7 cellular contexts compared by ENCODE assay signal in the genomic region with DNA sequence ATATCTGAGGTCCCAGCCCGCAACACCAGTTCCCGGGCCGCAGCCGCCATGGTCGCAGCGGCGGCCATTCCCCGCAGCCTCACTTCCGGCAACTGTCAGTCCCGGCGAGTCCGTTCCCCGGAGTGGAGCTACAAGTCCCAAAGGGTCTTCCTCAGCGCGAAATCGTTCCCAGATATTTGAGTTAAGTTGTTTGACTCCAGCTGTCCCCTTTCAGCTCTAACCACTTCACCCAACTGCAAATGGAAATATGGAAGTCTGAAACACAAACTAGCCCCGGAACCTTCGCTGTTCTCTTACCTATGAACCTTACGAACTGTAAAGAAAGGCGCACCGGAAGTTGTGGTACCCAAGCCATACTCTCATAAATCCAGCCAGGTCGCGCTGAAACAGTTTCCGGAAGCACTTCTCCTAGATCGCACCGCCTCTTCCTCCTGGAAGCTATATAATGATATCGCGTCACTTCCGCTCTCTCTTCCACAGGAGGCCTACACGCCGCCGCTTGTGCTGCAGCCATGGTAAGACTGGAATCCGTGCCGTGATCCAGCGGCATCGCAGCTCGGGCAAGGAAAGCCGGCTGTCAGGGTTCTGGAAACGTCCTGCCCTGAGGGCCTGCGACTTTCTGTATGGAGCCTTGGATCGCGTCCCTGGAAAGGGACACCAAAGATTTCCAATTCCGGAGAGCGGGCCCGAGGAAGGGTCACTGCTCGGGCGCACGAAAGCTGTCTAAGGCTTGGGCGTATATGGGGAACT.
A peak's percentile ranks its signal among the peaks of the same experiment; 100 is the strongest.
DNase-seq lines count a peak whose midpoint lies in the region; ATAC-seq and TF ChIP-seq lines count a peak whose summit lies in the region.

Gene RPS18 (plus strand): TSS at position 468 of the 750 bp plus-strand sequence. CDS start 45 bp downstream, at position 513.
Gene VPS52 (minus strand): TSS at position 269 of the 750 bp plus-strand sequence. CDS start 201 bp downstream, at position 68.

- no peak for TF ChIP-seq CTCF in retinal pigment epithelial cell (conservative IDR thresholded peaks at IDR 0.05; ENCODE audit: low read depth, low read length)

- H3K4me3 ChIP-seq in retinal pigment epithelial cell (ENCODE audit: low read length), result peak within 1 kb of the TSS; percentile 85

- peak; percentile 98 to 99 for DNase-seq in NCI-H2081 (lab: John Stamatoyannopoulos, UW)
- DNase-seq in T1000 (lab: John Stamatoyannopoulos, UW), result peak; percentile 93
- DNase-seq in astrocyte of the hippocampus (ENCODE audit: low read depth, low spot score), result peak; percentile 99
- peak; percentile 91 to 99 for DNase-seq in hippocampal formation (lab: John Stamatoyannopoulos, UW)
- peak; percentile 97 for DNase-seq in retinal pigment epithelial cell (ENCODE audit: low read depth)

- peak; percentile 52 for ATAC-seq in GM18508 (IDR thresholded peaks at IDR 0.05; ENCODE audit: insufficient read depth, unreplicated experiment)
- peak; percentile 68 for ATAC-seq in HG03025 (IDR thresholded peaks at IDR 0.05; ENCODE audit: low FRiP score, unreplicated experiment)

Comparison
In these comparisons a context has a peak if more than half of its experiments do, and no peak if none do; other contexts are left out.
1. Peak in every context shown above with its lines: DNase-seq, ATAC-seq and H3K4me3 ChIP-seq.